In the genomic region with DNA sequence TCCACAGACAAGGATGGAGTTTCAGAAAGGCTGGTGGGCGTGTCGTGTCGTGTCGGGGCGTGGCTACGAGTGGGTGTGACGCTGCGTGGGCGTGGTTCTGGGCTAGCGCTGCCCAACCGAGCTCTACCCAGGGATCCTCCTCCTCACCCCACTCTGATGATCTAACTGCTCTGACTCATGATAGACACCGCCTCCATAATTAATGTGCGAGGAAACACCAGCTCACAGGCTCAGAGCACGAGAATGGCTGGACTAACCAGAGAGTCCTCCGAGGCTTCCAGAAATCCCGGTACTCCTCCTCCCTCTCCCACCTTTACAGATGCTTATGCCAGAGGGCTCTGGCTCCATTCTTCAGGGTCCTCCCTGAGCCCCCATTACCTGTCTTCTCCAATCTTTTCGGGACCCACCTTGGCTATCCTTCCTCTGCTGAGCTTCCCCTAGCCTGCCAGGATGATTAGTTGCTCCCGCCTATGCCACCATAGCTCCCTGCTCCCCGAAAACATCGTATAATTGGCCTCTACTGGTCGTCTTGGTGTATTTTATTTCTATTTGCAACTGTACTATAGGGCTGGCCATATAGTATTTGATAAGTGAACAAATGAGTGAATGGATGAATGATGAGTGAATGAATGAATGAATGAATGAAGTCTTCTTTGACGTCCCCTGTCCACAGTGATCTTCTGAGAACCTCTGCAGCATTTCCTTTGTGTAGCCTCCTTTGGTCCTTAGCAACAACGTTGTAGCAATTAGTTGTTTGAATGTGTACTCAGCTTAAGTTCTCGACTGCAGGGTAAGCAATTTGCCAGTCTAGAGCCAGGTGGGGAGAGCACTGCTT, we compare ENCODE assay signal across 8 cellular contexts. TPM values are rescaled to one million over a fixed set of nuclear protein-coding genes. Genes with fewer than 3 reads are reported as not detected.
DNase-seq lines count a peak whose midpoint lies in the region; ATAC-seq, FAIRE-seq and TF ChIP-seq lines count a peak whose summit lies in the region.

No MANE protein-coding gene starts in this region.

- peak overlapping the region; percentile 22 for H3K27ac Mint-ChIP-seq in activated B cell treated with CpG ODN at 0.5 μM for 24 hours

- DNase-seq in A172 (ENCODE audit: low spot score) (peak; percentile 93), NCI-H2171 (lab: John Stamatoyannopoulos, UW) (peak; percentile 71), activated B cell treated with CpG ODN at 0.5 μM for 24 hours (peak; percentile 61), keratinocyte (ENCODE audit: low read depth, low spot score) (peak; percentile 91)
- DNase-seq in central memory CD4-positive, alpha-beta T cell, result peak; percentile 38
- peak; percentile 70 to 72 for DNase-seq in stimulated activated CD4-positive, alpha-beta T cell treated with anti-CD3 and anti-CD28 coated beads, Interleukin-15, amount 100 ng/mL, for 48 hours (ENCODE audit: low read depth in 2 of 2)

- TF ChIP-seq CTCF in activated B cell treated with CpG ODN at 0.5 μM for 24 hours (IDR thresholded peaks at IDR 0.05) (no peak), keratinocyte (optimal IDR thresholded peaks at IDR 0.05 in 1 of 3, IDR thresholded peaks at IDR 0.05 in 1 of 3, conservative IDR thresholded peaks at IDR 0.05 in 1 of 3; ENCODE audit: extremely low read depth in 1 of 3, insufficient read depth in 2 of 3, low read length in 3 of 3) (no peak)

- H3K27me3 Mint-ChIP-seq in activated B cell treated with CpG ODN at 0.5 μM for 24 hours, result peaks cover 5% of the 10 kb centered on the region

- peak overlapping the region; percentile 25 to 69 (median 60) for H3K4me3 ChIP-seq in keratinocyte (ENCODE audit: control insufficient read depth in 2 of 3, extremely low read depth in 1 of 3, insufficient read depth in 2 of 3, low read depth in 1 of 3, low read length in 3 of 3)

- ATAC-seq in GM21423 (IDR thresholded peaks at IDR 0.05; ENCODE audit: unreplicated experiment), result peak; percentile 71
- peak; percentile 97 for ATAC-seq in activated B cell treated with CpG ODN at 0.5 μM for 24 hours (ENCODE audit: low read depth)
- no peak for ATAC-seq in HG03439 (IDR thresholded peaks at IDR 0.05; ENCODE audit: unreplicated experiment)

- CTCF ChIA-PET in activated B cell treated with CpG ODN at 0.5 μM for 24 hours (lab: Charles Lee), result interaction anchor here (1.3 to 2.1 kb wide), 2 partner anchors 40 to 146 kb away, joined by 3 to 8 read pairs; no protein-coding TSS in a partner anchor

- peak overlapping the region; percentile 94 for H2AFZ ChIP-seq in keratinocyte (ENCODE audit: control insufficient read depth, low read length)

- intact Hi-C loops in activated B cell treated with CpG ODN at 0.5 μM for 24 hours (cut with micrococcal nuclease), result no loop called here

- no peaks in the 10 kb centered on the region for H3K9me3 Mint-ChIP-seq in activated B cell treated with CpG ODN at 0.5 μM for 24 hours

- peaks cover 10% of the 10 kb centered on the region for H3K4me1 Mint-ChIP-seq in activated B cell treated with CpG ODN at 0.5 μM for 24 hours

- no peaks in the 10 kb centered on the region for H3K36me3 ChIP-seq in keratinocyte (ENCODE audit: control insufficient read depth in 2 of 2, extremely low read depth in 1 of 2, insufficient read depth in 2 of 2, low read length in 2 of 2)

- peak overlapping the region; percentile 95 for H3K27ac ChIP-seq in keratinocyte (ENCODE audit: control insufficient read depth, insufficient read depth, low read length)

- POLR2A ChIA-PET in activated B cell treated with CpG ODN at 0.5 μM for 24 hours (lab: Charles Lee), result interaction anchor here (0.6 to 1.1 kb wide), 3 partner anchors 12 to 147 kb away, joined by 3 to 4 read pairs (median 4); a partner anchor contains a TSS

- no peaks in the 10 kb centered on the region for H3K9me1 ChIP-seq in keratinocyte (ENCODE audit: control insufficient read depth, extremely low read depth, insufficient read depth, low read length)

- peak; percentile 98 for FAIRE-seq in keratinocyte (lab: Jason Lieb, UNC)

- peak overlapping the region; percentile 77 for H3K9ac ChIP-seq in keratinocyte (ENCODE audit: control insufficient read depth, extremely low read depth, insufficient read depth, low read length)

- dilution Hi-C loops in keratinocyte (cut with MboI; ENCODE audit: extremely low pct_ligation_motif_present, low sequenced_read_pairs), result no loop called here

- no peaks in the 10 kb centered on the region for H4K20me1 ChIP-seq in keratinocyte (ENCODE audit: control insufficient read depth, extremely low read depth, insufficient read depth, low read length)

- peak overlapping the region; percentile 95 for H3K4me2 ChIP-seq in keratinocyte (ENCODE audit: control insufficient read depth, extremely low read depth, insufficient read depth, low read depth, low read length)

- H3K4me1 ChIP-seq in keratinocyte (ENCODE audit: control insufficient read depth, extremely low read depth, insufficient read depth, low read length), result peaks cover 12% of the 10 kb centered on the region

- peak overlapping the region; percentile 32 for H3K4me3 Mint-ChIP-seq in activated B cell treated with CpG ODN at 0.5 μM for 24 hours

- H3K9me3 ChIP-seq in keratinocyte (ENCODE audit: control insufficient read depth, low read depth, low read length), result no peaks in the 10 kb centered on the region

- no peaks in the 10 kb centered on the region for H3K79me2 ChIP-seq in keratinocyte (ENCODE audit: control insufficient read depth, insufficient read depth, low read length)

- H3K27me3 ChIP-seq in keratinocyte (ENCODE audit: control insufficient read depth, extremely low read depth, insufficient read depth, low read length), result peaks cover 3% of the 10 kb centered on the region

- no peaks in the 10 kb centered on the region for H3K36me3 Mint-ChIP-seq in activated B cell treated with CpG ODN at 0.5 μM for 24 hours (ENCODE audit: low read depth)

RNA-seq across cellular contexts. Expression of a gene that starts 21.7 kb away (rescaled TPM):
- total RNA-seq in A172 (2014; rRNA removed; shearing (Covaris generic)), result not detected in 2 replicates
- total RNA-seq in activated B cell treated with CpG ODN at 0.5 μM for 24 hours, result 3.4 and 3.7 TPM in 2 replicates
- polyA plus RNA-seq in keratinocyte, result 0.95 to 5.2 TPM (median 1.8 TPM) in 3 replicates
- 13.2 TPM for polyA plus RNA-seq in keratinocyte (2011; ENCODE audit: low read depth)
- 0.85 and 0.90 TPM in 2 replicates for polyA plus RNA-seq in keratinocyte (2011; cell fraction: cytosol; rRNA removed)
- 1.3 and 1.4 TPM in 2 replicates for polyA plus RNA-seq in keratinocyte (2011; cell fraction: nucleus; rRNA removed)
- 0.97 and 18.9 TPM in 2 replicates for polyA plus RNA-seq in keratinocyte (2012; ENCODE audit: low replicate concordance)
- polyA minus RNA-seq in keratinocyte, result 1.2 to 4.4 TPM (median 1.5 TPM) in 3 replicates
- 2.1 TPM for polyA minus RNA-seq in keratinocyte (2011; cell fraction: cytosol; rRNA and poly(A)+ RNA removed)
- 1.9 and 3.2 TPM in 2 replicates for polyA minus RNA-seq in keratinocyte (2011; cell fraction: nucleus; rRNA and poly(A)+ RNA removed)

RNA-seq across cellular contexts. Expression of a gene that starts 31.0 kb away (rescaled TPM):
- total RNA-seq in A172 (2014; rRNA removed; shearing (Covaris generic)), result 2.1 and 2.9 TPM in 2 replicates
- total RNA-seq in activated B cell treated with CpG ODN at 0.5 μM for 24 hours, result not detected in 2 replicates
- not detected in 3 replicates for polyA plus RNA-seq in keratinocyte
- not detected for polyA plus RNA-seq in keratinocyte (2011; ENCODE audit: low read depth)
- 0.10 TPM in 1 of 2 replicates, not detected in the other for polyA plus RNA-seq in keratinocyte (2011; cell fraction: cytosol; rRNA removed)
- not detected in 2 replicates for polyA plus RNA-seq in keratinocyte (2011; cell fraction: nucleus; rRNA removed)
- 0.34 TPM in 1 of 2 replicates, not detected in the other for polyA plus RNA-seq in keratinocyte (2012; ENCODE audit: low replicate concordance)
- not detected in 3 replicates for polyA minus RNA-seq in keratinocyte
- polyA minus RNA-seq in keratinocyte (2011; cell fraction: cytosol; rRNA and poly(A)+ RNA removed), result not detected
- polyA minus RNA-seq in keratinocyte (2011; cell fraction: nucleus; rRNA and poly(A)+ RNA removed), result not detected in 2 replicates

Comparison
In these comparisons a context has a peak if more than half of its experiments do, and no peak if none do; other contexts are left out.
1. DNase-seq: peak in every context shown above with its lines; median percentile 93 in A172; 91 in keratinocyte; 71 in NCI-H2171; 71 in stimulated activated CD4-positive, alpha-beta T cell treated with anti-CD3 and anti-CD28 coated beads, Interleukin-15, amount 100 ng/mL, for 48 hours; 61 in activated B cell treated with CpG ODN at 0.5 μM for 24 hours; 38 in central memory CD4-positive, alpha-beta T cell.